ENCODE assay signal across 11 cellular contexts in the genomic region with DNA sequence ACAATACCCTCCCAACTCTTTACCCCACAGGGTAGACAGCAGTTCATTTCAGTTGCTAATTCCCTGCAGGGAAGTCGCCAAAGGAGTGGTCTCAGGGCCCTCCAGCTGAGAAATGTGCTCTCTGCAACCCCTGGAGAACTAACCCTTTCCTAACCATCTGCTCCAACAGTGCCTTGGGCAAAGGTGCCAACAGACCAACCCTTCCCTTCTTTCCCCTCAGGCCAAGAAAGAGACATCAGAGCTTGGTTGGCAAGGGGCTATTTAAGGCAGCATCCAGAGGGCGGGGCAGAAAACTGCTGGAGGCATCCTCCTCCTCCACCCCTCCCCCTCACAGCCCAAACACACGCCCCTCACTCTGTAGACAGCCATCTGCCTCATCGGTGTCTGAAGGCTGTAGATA. TPM values are rescaled to one million over a fixed set of nuclear protein-coding genes. Genes with fewer than 3 reads are reported as not detected.
DNase-seq lines count a peak whose midpoint lies in the region; ATAC-seq and TF ChIP-seq lines count a peak whose summit lies in the region.
"Had no signal": no experiment of that assay in that cellular context is flagged by ENCODE, and none has a peak within 500 bp of the region (broad histone marks: within the 10 kb centered on the region; RNA-seq: fewer than 3 reads in every experiment).

No MANE protein-coding gene starts in this region.

- no peak for TF ChIP-seq POLR2A in prostate gland (IDR thresholded peaks at IDR 0.05)

- H3K9me3 Mint-ChIP-seq in WTC11 = no peaks in the 10 kb centered on the region
- H3K9me3 Mint-ChIP-seq: stimulated activated naive CD8-positive, alpha-beta T cell treated with anti-CD3 and anti-CD28 coated beads, Interleukin-15, Interleukin-2, amounts not matched to agents 100 ng/mL and 50 ng/mL, for 24 hours had no signal

- H3K4me1 ChIP-seq in iPS-15b (ENCODE audit: control insufficient read depth, insufficient read depth, low read length) = peaks cover 18% of the 10 kb centered on the region
- H3K4me1 ChIP-seq in prostate gland (replicated peaks) = no peaks in the 10 kb centered on the region

- intact Hi-C loops in prostate gland (cut with DNase I) = loop anchor here (5.0 kb wide), 1 partner anchor 127 kb away; no protein-coding TSS in a partner anchor

- H3K27me3 Mint-ChIP-seq in WTC11 (ENCODE audit: low read depth) = peaks cover 3% of the 10 kb centered on the region; the same call in 1 of the 2 replicates

- peaks cover 4% of the 10 kb centered on the region for H3K27me3 ChIP-seq in H7 (ENCODE audit: control insufficient read depth, insufficient read depth, low read length)
- no peaks in the 10 kb centered on the region for H3K27me3 ChIP-seq in iPS-15b (ENCODE audit: control insufficient read depth, insufficient read depth, low read length)
- no peaks in the 10 kb centered on the region for H3K27me3 ChIP-seq in prostate gland (replicated peaks; ENCODE audit: insufficient read depth)

- H3K9me3 ChIP-seq in iPS-15b (ENCODE audit: control insufficient read depth, insufficient read depth, low read length) (no peaks in the 10 kb centered on the region), prostate gland (no peaks in the 10 kb centered on the region)

- peak; percentile 71 for DNase-seq in H7
- DNase-seq in WTC11 (ENCODE audit: low spot score) = peak; percentile 62
- DNase-seq in prostate gland (ENCODE audit: low spot score) = no peak
- no peak for DNase-seq in stimulated activated naive CD4-positive, alpha-beta T cell (lab: John Stamatoyannopoulos, UW)
- DNase-seq in GDM1 (lab: John Stamatoyannopoulos, UW) = no peak
- DNase-seq: posterior cingulate gyrus had no signal

- no peaks in the 10 kb centered on the region for H3K36me3 ChIP-seq in H7 (replicated peaks; ENCODE audit: control insufficient read depth, insufficient read depth, low read length)
- H3K36me3 ChIP-seq in iPS-15b (ENCODE audit: control insufficient read depth, insufficient read depth, low read length) = no peaks in the 10 kb centered on the region
- H3K36me3 ChIP-seq in prostate gland = no peaks in the 10 kb centered on the region

- H3K9ac ChIP-seq in iPS-15b (ENCODE audit: low read depth, low read length) = no peak overlapping the region

- H3K4me3 ChIP-seq in H7 (ENCODE audit: insufficient read depth, low read depth, low read length) = peak overlapping the region; percentile 4; the same call in 1 of the 2 replicates
- peak overlapping the region; percentile 90 for H3K4me3 ChIP-seq in iPS-15b (ENCODE audit: low read depth, low read length)
- peak overlapping the region; percentile 72 to 80 for H3K4me3 ChIP-seq in prostate gland

- TF ChIP-seq CTCF in WTC11 (IDR thresholded peaks at IDR 0.05) = no peak
- no peak for TF ChIP-seq CTCF in prostate gland (IDR thresholded peaks at IDR 0.05)

- CTCF ChIA-PET in WTC11 (lab: Charles Lee) = interaction anchor here (0.9 to 2.1 kb wide), 4 partner anchors 39 to 194 kb away, joined by 3 to 6 read pairs (median 4); no protein-coding TSS in a partner anchor

- H3K4me1 Mint-ChIP-seq in WTC11 = peaks cover 57% of the 10 kb centered on the region

- POLR2A ChIA-PET in WTC11 (lab: Charles Lee) = no interaction called here

- H3K27ac Mint-ChIP-seq in WTC11 = peak overlapping the region; percentile 75
- H3K27ac Mint-ChIP-seq: stimulated activated naive CD8-positive, alpha-beta T cell treated with anti-CD3 and anti-CD28 coated beads, Interleukin-15, Interleukin-2, amounts not matched to agents 100 ng/mL and 50 ng/mL, for 24 hours had no signal

- no peaks in the 10 kb centered on the region for H3K36me3 Mint-ChIP-seq in WTC11

- peak; percentile 25 for ATAC-seq in WTC11
- ATAC-seq in HG02870 (IDR thresholded peaks at IDR 0.05; ENCODE audit: unreplicated experiment) = no peak
- ATAC-seq in GM19455 (IDR thresholded peaks at IDR 0.05; ENCODE audit: unreplicated experiment) = no peak

- WGBS in prostate gland = 67% methylated on average over 4 of the region's 4 CpGs

- peak overlapping the region; percentile 99 for H3K4me3 Mint-ChIP-seq in WTC11

- peak overlapping the region; percentile 90 to 92 for H3K27ac ChIP-seq in prostate gland
- H3K27ac ChIP-seq: epithelial cell of prostate had no signal

TF ChIP-seq in WTC11, 78 proteins besides CTCF, POLR2A, EP300 and RAD21:
- TF ChIP-seq ZNF263 (CRISPR knock-in tag; IDR thresholded peaks at IDR 0.05; ENCODE audit: low read depth) (no peak), ETV6 (CRISPR knock-in tag; IDR thresholded peaks at IDR 0.05) (no peak), GTF2I (CRISPR knock-in tag; conservative IDR thresholded peaks at IDR 0.05) (no peak), SP1 (CRISPR knock-in tag; conservative IDR thresholded peaks at IDR 0.05) (0 out of 2 replicates have a peak, but pooled peaks have one; percentile 25), RELA (CRISPR knock-in tag; IDR thresholded peaks at IDR 0.05; ENCODE audit: borderline replicate concordance) (no peak)
- TF ChIP-seq, protein P1, sequence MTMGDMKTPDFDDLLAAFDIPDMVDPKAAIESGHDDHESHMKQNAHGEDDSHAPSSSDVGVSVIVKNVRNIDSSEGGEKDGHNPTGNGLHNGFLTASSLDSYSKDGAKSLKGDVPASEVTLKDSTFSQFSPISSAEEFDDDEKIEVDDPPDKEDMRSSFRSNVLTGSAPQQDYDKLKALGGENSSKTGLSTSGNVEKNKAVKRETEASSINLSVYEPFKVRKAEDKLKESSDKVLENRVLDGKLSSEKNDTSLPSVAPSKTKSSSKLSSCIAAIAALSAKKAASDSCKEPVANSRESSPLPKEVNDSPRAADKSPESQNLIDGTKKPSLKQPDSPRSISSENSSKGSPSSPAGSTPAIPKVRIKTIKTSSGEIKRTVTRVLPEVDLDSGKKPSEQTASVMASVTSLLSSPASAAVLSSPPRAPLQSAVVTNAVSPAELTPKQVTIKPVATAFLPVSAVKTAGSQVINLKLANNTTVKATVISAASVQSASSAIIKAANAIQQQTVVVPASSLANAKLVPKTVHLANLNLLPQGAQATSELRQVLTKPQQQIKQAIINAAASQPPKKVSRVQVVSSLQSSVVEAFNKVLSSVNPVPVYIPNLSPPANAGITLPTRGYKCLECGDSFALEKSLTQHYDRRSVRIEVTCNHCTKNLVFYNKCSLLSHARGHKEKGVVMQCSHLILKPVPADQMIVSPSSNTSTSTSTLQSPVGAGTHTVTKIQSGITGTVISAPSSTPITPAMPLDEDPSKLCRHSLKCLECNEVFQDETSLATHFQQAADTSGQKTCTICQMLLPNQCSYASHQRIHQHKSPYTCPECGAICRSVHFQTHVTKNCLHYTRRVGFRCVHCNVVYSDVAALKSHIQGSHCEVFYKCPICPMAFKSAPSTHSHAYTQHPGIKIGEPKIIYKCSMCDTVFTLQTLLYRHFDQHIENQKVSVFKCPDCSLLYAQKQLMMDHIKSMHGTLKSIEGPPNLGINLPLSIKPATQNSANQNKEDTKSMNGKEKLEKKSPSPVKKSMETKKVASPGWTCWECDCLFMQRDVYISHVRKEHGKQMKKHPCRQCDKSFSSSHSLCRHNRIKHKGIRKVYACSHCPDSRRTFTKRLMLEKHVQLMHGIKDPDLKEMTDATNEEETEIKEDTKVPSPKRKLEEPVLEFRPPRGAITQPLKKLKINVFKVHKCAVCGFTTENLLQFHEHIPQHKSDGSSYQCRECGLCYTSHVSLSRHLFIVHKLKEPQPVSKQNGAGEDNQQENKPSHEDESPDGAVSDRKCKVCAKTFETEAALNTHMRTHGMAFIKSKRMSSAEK (CRISPR knock-in tag; IDR thresholded peaks at IDR 0.05; ENCODE audit: borderline replicate concordance) = no peak
- TF ChIP-seq, protein P2, sequence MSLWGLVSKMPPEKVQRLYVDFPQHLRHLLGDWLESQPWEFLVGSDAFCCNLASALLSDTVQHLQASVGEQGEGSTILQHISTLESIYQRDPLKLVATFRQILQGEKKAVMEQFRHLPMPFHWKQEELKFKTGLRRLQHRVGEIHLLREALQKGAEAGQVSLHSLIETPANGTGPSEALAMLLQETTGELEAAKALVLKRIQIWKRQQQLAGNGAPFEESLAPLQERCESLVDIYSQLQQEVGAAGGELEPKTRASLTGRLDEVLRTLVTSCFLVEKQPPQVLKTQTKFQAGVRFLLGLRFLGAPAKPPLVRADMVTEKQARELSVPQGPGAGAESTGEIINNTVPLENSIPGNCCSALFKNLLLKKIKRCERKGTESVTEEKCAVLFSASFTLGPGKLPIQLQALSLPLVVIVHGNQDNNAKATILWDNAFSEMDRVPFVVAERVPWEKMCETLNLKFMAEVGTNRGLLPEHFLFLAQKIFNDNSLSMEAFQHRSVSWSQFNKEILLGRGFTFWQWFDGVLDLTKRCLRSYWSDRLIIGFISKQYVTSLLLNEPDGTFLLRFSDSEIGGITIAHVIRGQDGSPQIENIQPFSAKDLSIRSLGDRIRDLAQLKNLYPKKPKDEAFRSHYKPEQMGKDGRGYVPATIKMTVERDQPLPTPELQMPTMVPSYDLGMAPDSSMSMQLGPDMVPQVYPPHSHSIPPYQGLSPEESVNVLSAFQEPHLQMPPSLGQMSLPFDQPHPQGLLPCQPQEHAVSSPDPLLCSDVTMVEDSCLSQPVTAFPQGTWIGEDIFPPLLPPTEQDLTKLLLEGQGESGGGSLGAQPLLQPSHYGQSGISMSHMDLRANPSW (CRISPR knock-in tag; conservative IDR thresholded peaks at IDR 0.05; ENCODE audit: low read depth) = no peak
- TF ChIP-seq, protein P3, sequence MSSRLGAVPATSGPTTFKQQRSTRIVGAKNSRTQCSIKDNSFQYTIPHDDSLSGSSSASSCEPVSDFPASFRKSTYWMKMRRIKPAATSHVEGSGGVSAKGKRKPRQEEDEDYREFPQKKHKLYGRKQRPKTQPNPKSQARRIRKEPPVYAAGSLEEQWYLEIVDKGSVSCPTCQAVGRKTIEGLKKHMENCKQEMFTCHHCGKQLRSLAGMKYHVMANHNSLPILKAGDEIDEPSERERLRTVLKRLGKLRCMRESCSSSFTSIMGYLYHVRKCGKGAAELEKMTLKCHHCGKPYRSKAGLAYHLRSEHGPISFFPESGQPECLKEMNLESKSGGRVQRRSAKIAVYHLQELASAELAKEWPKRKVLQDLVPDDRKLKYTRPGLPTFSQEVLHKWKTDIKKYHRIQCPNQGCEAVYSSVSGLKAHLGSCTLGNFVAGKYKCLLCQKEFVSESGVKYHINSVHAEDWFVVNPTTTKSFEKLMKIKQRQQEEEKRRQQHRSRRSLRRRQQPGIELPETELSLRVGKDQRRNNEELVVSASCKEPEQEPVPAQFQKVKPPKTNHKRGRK (CRISPR knock-in tag; IDR thresholded peaks at IDR 0.05; ENCODE audit: borderline replicate concordance) = no peak

RNA-seq across cellular contexts. Expression of a gene that starts 1.7 kb away (rescaled TPM):
- 10.2 and 12.7 TPM in 2 replicates for total RNA-seq in H7 (2014; rRNA removed; shearing (Covaris generic))
- total RNA-seq in WTC11 (2021) = 33.8 to 39.9 TPM (median 34.3 TPM) in 3 replicates
- 100 to 1,000 TPM in 1 of 2 donors, 10 to 100 TPM in 1; 84.6 to 189 TPM for total RNA-seq in prostate gland

Comparison
In these comparisons a context has a peak if more than half of its experiments do, and no peak if none do; other contexts are left out.
1. DNase-seq: peak in H7 (single experiment) and WTC11 (single experiment); none in prostate gland (single experiment), stimulated activated naive CD4-positive, alpha-beta T cell (0 of 6) and GDM1 (single experiment).
2. H3K4me3 ChIP-seq: peak in every context shown above with its lines; median percentile 90 in iPS-15b; 76 in prostate gland; 4 in H7.